In the genomic region with DNA sequence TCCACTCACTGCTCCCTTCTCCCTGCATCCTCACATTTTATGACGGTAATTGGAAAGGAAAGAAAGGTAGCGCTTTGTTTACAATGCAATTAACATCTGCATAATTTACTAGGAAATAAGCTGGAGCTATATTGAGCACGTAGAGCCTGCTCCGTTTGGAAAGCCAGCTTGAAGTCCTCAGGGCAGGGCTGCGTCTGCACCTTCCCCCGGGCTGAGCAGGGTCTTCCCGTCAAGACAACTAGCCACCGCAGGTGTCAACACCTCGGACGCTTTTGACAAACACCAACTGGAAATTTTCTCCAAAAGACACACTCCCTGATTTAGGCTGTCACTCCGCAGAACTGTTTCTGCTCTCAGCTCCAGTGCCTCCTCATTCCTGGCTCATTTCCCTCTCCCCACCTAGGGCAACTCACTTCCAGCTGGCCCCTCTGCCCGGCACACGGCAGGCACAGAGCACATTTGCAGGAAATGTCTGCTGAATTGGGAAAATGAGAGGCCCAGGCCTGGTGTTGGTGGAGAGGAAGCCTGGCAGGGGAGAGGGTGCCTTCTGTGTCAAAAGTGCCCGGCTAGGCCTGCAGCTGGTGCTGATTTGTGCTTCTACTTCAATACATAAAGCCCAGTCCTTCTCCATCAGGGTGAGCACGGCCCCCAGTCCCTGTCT, we compare ENCODE assay signal across 21 cellular contexts.
A peak's percentile ranks its signal among the peaks of the same experiment; 100 is the strongest.
DNase-seq lines count a peak whose midpoint lies in the region; FAIRE-seq and TF ChIP-seq lines count a peak whose summit lies in the region.
"Had no signal": no experiment of that assay in that cellular context is flagged by ENCODE, and none has a peak within 500 bp of the region (broad histone marks: within the 10 kb centered on the region; RNA-seq: fewer than 3 reads in every experiment).

No MANE protein-coding gene starts in this region.

- peak overlapping the region; percentile 50 for H3K4me3 Mint-ChIP-seq in nephron progenitor cell
- H3K4me3 Mint-ChIP-seq: activated naive CD8-positive, alpha-beta T cell treated with anti-CD3 and anti-CD28 coated beads, Interleukin-2, amount 10 ng/mL, durations not matched to agents 7 days and 5 days; CD4-positive, alpha-beta memory T cell; T-helper 2 cell treated with Interferon-gamma antibody and Interleukin-4, amounts not matched to agents 5 μg/mL and 100 μg/mL, for 36 hours had no signal

- no peak for TF ChIP-seq CTCF in nephron progenitor cell (IDR thresholded peaks at IDR 0.05)

- peaks cover 41% of the 10 kb centered on the region for H3K4me1 Mint-ChIP-seq in nephron progenitor cell
- H3K4me1 Mint-ChIP-seq: activated naive CD8-positive, alpha-beta T cell treated with anti-CD3 and anti-CD28 coated beads, Interleukin-2, amount 10 ng/mL, durations not matched to agents 7 days and 5 days; CD4-positive, alpha-beta memory T cell had no signal

- no peaks in the 10 kb centered on the region for H3K36me3 Mint-ChIP-seq in nephron progenitor cell (ENCODE audit: low read depth)
- H3K36me3 Mint-ChIP-seq: activated naive CD8-positive, alpha-beta T cell treated with anti-CD3 and anti-CD28 coated beads, Interleukin-2, amount 10 ng/mL, durations not matched to agents 7 days and 5 days; CD4-positive, alpha-beta memory T cell had no signal

- DNase-seq in G401 (ENCODE audit: low spot score) = peak; percentile 88
- DNase-seq in NCI-H1105 treated with DMSO at 0.1 percent for 48 hours (lab: John Stamatoyannopoulos, UW) = peak; percentile 80
- peak; percentile 65 for DNase-seq in cerebellum (ENCODE audit: low spot score)
- DNase-seq in nephron progenitor cell = no peak
- no peak for DNase-seq in RPMI8226
- no peak for DNase-seq in NCI-H2196 (lab: John Stamatoyannopoulos, UW; ENCODE audit: unreplicated experiment)
- no peak for DNase-seq in frontal cortex (ENCODE audit: low spot score in 2 of 2)
- no peak for DNase-seq in GM03348 (ENCODE audit: low spot score)
- DNase-seq: activated CD4-positive, alpha-beta T cell treated with anti-CD3 and anti-CD28 coated beads, Interleukin-2, amount 50 U/mL, for 48 hours; activated CD8-positive, alpha-beta memory T cell treated with anti-CD3 and anti-CD28 coated beads, Interleukin-2, amount 50 U/mL, for 48 hours; activated naive CD8-positive, alpha-beta T cell treated with anti-CD3 and anti-CD28 coated beads, Interleukin-2, amount 10 ng/mL, durations not matched to agents 7 days and 5 days; CD4-positive, alpha-beta memory T cell; effector memory CD4-positive, alpha-beta T cell; foreskin melanocyte; hypothalamus; right cardiac atrium; stimulated activated CD8-positive, alpha-beta memory T cell treated with anti-CD3 and anti-CD28 coated beads, Interleukin-4, amount 100 ng/mL, for 48 hours; trophoblast cell had no signal

- no peak for FAIRE-seq in frontal cortex (lab: Jason Lieb, UNC)
- FAIRE-seq: H54, islet of Langerhans had no signal

- peak overlapping the region; percentile 95 for H3K27ac Mint-ChIP-seq in nephron progenitor cell
- H3K27ac Mint-ChIP-seq: activated naive CD8-positive, alpha-beta T cell treated with anti-CD3 and anti-CD28 coated beads, Interleukin-2, amount 10 ng/mL, durations not matched to agents 7 days and 5 days; T-helper 2 cell treated with Interferon-gamma antibody and Interleukin-4, amounts not matched to agents 5 μg/mL and 100 μg/mL, for 36 hours had no signal

- peaks cover 6% of the 10 kb centered on the region for H3K9me3 Mint-ChIP-seq in nephron progenitor cell
- H3K9me3 Mint-ChIP-seq: activated naive CD8-positive, alpha-beta T cell treated with anti-CD3 and anti-CD28 coated beads, Interleukin-2, amount 10 ng/mL, durations not matched to agents 7 days and 5 days had no signal

- H3K27me3 Mint-ChIP-seq in nephron progenitor cell (ENCODE audit: low read depth, poor library complexity) = peaks cover 7% of the 10 kb centered on the region
- H3K27me3 Mint-ChIP-seq: CD4-positive, alpha-beta memory T cell had no signal

- in situ Hi-C loops in G401 (cut with HindIII; ENCODE audit: low sequenced_read_pairs) = no loop called here

Comparison
In these comparisons a context has a peak if more than half of its experiments do, and no peak if none do; other contexts are left out.
1. DNase-seq: peak in G401 (single experiment), NCI-H1105 treated with DMSO at 0.1 percent for 48 hours (single experiment) and cerebellum (single experiment); none in nephron progenitor cell (single experiment), RPMI8226 (single experiment), NCI-H2196 (single experiment), frontal cortex (0 of 2) and GM03348 (single experiment).